ENCODE assay signal across 1 cellular context in genomic region chr4:39942507-39942906, GRCh38.
TF ChIP-seq lines count a peak whose summit lies in the region.

No MANE protein-coding gene starts in this region.

TF ChIP-seq in GM23338, 12 proteins besides CTCF, POLR2A, EP300 and RAD21 (continued from another document):
- TF ChIP-seq ZNF462 (CRISPR knock-in tag; IDR thresholded peaks at IDR 0.05) (no peak), CREB1 (CRISPR knock-in tag; IDR thresholded peaks at IDR 0.05; ENCODE audit: low read depth) (no peak)
